ENCODE assay signal across 2 cellular contexts in genomic region chr4:10437735-10438134, GRCh38.
TF ChIP-seq lines count a peak whose summit lies in the region.

No MANE protein-coding gene starts in this region.

TF ChIP-seq in GM23338, 12 proteins besides CTCF, POLR2A, EP300 and RAD21:
- TF ChIP-seq ZNF462 (CRISPR knock-in tag; IDR thresholded peaks at IDR 0.05) (no peak), POLR2AphosphoS5 (IDR thresholded peaks at IDR 0.05; ENCODE audit: low read depth) (no peak), STAT1 (IDR thresholded peaks at IDR 0.05; ENCODE audit: unreplicated experiment) (no peak)
TF ChIP-seq in GM23338: peak in this region for 0.

TF ChIP-seq in H1, 55 proteins besides CTCF, POLR2A, EP300 and RAD21 (continued from another document):
- TF ChIP-seq USF2 (IDR thresholded peaks at IDR 0.05; ENCODE audit: low read length): no peak
